9 cellular contexts compared by ENCODE assay signal in the genomic region with DNA sequence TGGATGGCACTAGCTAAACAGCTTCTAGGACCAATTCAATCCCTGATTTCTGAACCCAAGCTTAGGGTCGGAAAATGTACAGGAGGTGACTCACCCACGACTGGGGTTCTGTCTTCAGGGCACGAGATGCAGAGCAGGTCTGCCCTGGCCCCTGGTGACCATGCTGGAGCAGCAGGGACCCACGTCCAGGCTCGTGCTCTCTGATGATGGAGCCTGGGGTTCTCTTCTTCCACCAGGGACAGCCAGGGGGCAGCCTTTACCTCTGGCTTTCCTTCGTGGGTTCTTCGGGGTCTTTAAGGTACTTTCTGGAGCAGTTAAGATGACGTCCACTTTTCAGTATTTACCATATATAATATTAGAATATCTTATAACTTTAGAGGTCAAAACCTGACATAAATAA. TPM values are rescaled to one million over a fixed set of nuclear protein-coding genes. Genes with fewer than 3 reads are reported as not detected.
DNase-seq lines count a peak whose midpoint lies in the region; ATAC-seq and TF ChIP-seq lines count a peak whose summit lies in the region.
"Had no signal": no experiment of that assay in that cellular context is flagged by ENCODE, and none has a peak within 500 bp of the region (broad histone marks: within the 10 kb centered on the region; RNA-seq: fewer than 3 reads in every experiment).

No MANE protein-coding gene starts in this region.

- peak; percentile 29 to 60 (median 47) for TF ChIP-seq CTCF in heart left ventricle (IDR thresholded peaks at IDR 0.05)
- peak in 1 of 2 donors; percentile 60 for TF ChIP-seq CTCF in right atrium auricular region (IDR thresholded peaks at IDR 0.05)
- TF ChIP-seq CTCF in brain (conservative IDR thresholded peaks at IDR 0.05): peak; percentile 71 to 87
- peak; percentile 72 for TF ChIP-seq CTCF in neural crest cell (conservative IDR thresholded peaks at IDR 0.05)

- H3K4me1 Mint-ChIP-seq in brain (peaks cover 45% of the 10 kb centered on the region), neural crest cell (peaks cover 28% of the 10 kb centered on the region)

- H3K27ac ChIP-seq in heart left ventricle (no peak overlapping the region), right atrium auricular region (no peak overlapping the region)

- intact Hi-C loops in heart left ventricle (cut with DNase I): loop anchor here (2.0 to 10.0 kb wide), 11 partner anchors 93 to 560 kb away; partner anchors contain the start of genes DDX31 (in 1 of the 10) and GTF3C4 (in 1 of the 10)

- H3K27me3 ChIP-seq in heart left ventricle: peaks cover 0 to 69% (median 40%) of the 10 kb centered on the region in 9 donors
- H3K27me3 ChIP-seq in right atrium auricular region: peaks cover 0 to 8% of the 10 kb centered on the region in 2 donors

- peaks cover 0 to 41% (median 23%) of the 10 kb centered on the region in 12 donors for H3K4me1 ChIP-seq in heart left ventricle
- H3K4me1 ChIP-seq in right atrium auricular region: peaks cover 0 to 39% of the 10 kb centered on the region in 2 donors

- DNase-seq in heart left ventricle (no peak), right atrium auricular region (ENCODE audit: low spot score) (no peak), NCI-H748 (lab: John Stamatoyannopoulos, UW; ENCODE audit: unreplicated experiment) (peak; percentile 56), neural crest cell (ENCODE audit: low read depth, low spot score) (peak; percentile 55), HT-29 (ENCODE audit: low spot score) (no peak)
- DNase-seq in activated CD4-positive, CD25-positive, alpha-beta regulatory T cell treated with anti-CD3 and anti-CD28 coated beads, Interleukin-2, amount 50 U/mL, for 72 hours: no peak

- H3K4me3 Mint-ChIP-seq in brain: peak overlapping the region in 4 of 5 experiments; percentile 38 to 77 (median 52)
- peak overlapping the region; percentile 82 for H3K4me3 Mint-ChIP-seq in neural crest cell
- H3K4me3 Mint-ChIP-seq: central memory CD8-positive, alpha-beta T cell had no signal

- H3K27me3 Mint-ChIP-seq in brain (peaks cover 90% of the 10 kb centered on the region), neural crest cell (ENCODE audit: low read depth) (peaks cover 71% of the 10 kb centered on the region)

- no peak for TF ChIP-seq POLR2A in heart left ventricle (IDR thresholded peaks at IDR 0.05)

- no peaks in the 10 kb centered on the region for H3K36me3 Mint-ChIP-seq in brain
- no peaks in the 10 kb centered on the region for H3K36me3 Mint-ChIP-seq in neural crest cell (ENCODE audit: low read depth)

- H3K9me3 Mint-ChIP-seq in brain (peaks cover 0 to 2% (median 0%) of the 10 kb centered on the region in 5 experiments), neural crest cell (no peaks in the 10 kb centered on the region)
- H3K9me3 Mint-ChIP-seq: central memory CD8-positive, alpha-beta T cell had no signal

- H3K4me3 ChIP-seq in heart left ventricle (no peak overlapping the region), right atrium auricular region (no peak overlapping the region)

- 17 to 30% (median 25%) methylated on average over 8 of the region's 8 CpGs for WGBS in heart left ventricle, 4 donors

- H3K27ac Mint-ChIP-seq in brain (peak overlapping the region in 1 of 5 experiments; percentile 78), neural crest cell (ENCODE audit: unreplicated experiment) (no peak overlapping the region)

- H3K9me3 ChIP-seq in heart left ventricle (no peaks in the 10 kb centered on the region), right atrium auricular region (no peaks in the 10 kb centered on the region)

- H3K36me3 ChIP-seq in heart left ventricle (no peaks in the 10 kb centered on the region), right atrium auricular region (no peaks in the 10 kb centered on the region)

- no peak for ATAC-seq in heart left ventricle
- ATAC-seq in GM18519 (IDR thresholded peaks at IDR 0.05; ENCODE audit: low FRiP score, unreplicated experiment): no peak

RNA-seq across cellular contexts. Expression of gene CFAP77, which starts 2.1 kb away (rescaled TPM):
- total RNA-seq in heart left ventricle (1 to 10 TPM; 1.3 to 6.0 (median 2.2) TPM), right atrium auricular region (1 to 10 TPM; 3.3 to 8.6 TPM), neural crest cell (0.23 and 0.27 TPM in 2 replicates)
- polyA plus RNA-seq in heart left ventricle (1 to 10 TPM; 1.6 to 6.8 TPM), brain (ENCODE audit: insufficient read depth, low read depth, low replicate concordance) (15.2 TPM)
- total RNA-seq in HT-29 (2014; rRNA removed; shearing (Covaris generic)): not detected in 2 replicates

RNA-seq across cellular contexts. Expression of gene TTF1, which starts 5.4 kb away (rescaled TPM):
- 10 to 100 TPM; 13.0 to 20.3 (median 16.5) TPM for total RNA-seq in heart left ventricle
- 10 to 100 TPM; 20.5 to 25.2 TPM for polyA plus RNA-seq in heart left ventricle
- total RNA-seq in right atrium auricular region: 10 to 100 TPM; 14.9 to 17.3 TPM
- 22.4 TPM for polyA plus RNA-seq in brain (ENCODE audit: insufficient read depth, low read depth, low replicate concordance)
- total RNA-seq in neural crest cell: 21.9 and 23.5 TPM in 2 replicates
- total RNA-seq in HT-29 (2014; rRNA removed; shearing (Covaris generic)): 6.4 and 7.9 TPM in 2 replicates

RNA-seq across cellular contexts. Expression of gene SETX, which starts 57.3 kb away (rescaled TPM):
- 10 to 100 TPM; 19.3 to 42.5 (median 27.8) TPM for total RNA-seq in heart left ventricle
- 10 to 100 TPM; 11.7 to 25.4 TPM for polyA plus RNA-seq in heart left ventricle
- total RNA-seq in right atrium auricular region: 10 to 100 TPM; 32.3 to 33.9 TPM
- 12.0 TPM for polyA plus RNA-seq in brain (ENCODE audit: insufficient read depth, low read depth, low replicate concordance)
- total RNA-seq in neural crest cell: 43.0 and 43.8 TPM in 2 replicates
- 22.6 and 24.0 TPM in 2 replicates for total RNA-seq in HT-29 (2014; rRNA removed; shearing (Covaris generic))

Comparison
In these comparisons a context has a peak if more than half of its experiments do, and no peak if none do; other contexts are left out.
1. DNase-seq: peak in NCI-H748 (single experiment) and neural crest cell (single experiment); none in heart left ventricle (0 of 5), right atrium auricular region (single experiment), activated CD4-positive, CD25-positive, alpha-beta regulatory T cell treated with anti-CD3 and anti-CD28 coated beads, Interleukin-2, amount 50 U/mL, for 72 hours (single experiment) and HT-29 (single experiment).